In the genomic region with DNA sequence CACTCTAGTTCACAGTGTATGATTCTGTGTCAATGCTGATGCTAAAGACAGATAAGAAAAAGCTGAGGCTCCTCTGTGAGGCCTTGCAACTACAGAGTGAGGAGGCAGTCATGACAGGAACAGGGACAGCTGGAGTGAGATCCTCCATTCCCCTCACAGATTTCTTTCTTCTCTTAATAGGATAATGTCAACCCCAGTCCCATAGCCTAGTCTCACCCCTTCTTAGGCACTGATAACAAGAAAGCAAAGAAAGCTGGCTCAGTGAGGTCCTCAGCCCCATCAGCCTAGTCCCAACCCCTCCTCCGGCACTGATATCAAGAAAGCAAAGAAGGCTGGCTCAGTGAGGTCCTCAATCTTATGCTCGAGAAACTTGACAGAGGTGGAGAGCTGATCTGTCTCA, we compare ENCODE assay signal across 18 cellular contexts. TPM values are rescaled to one million over a fixed set of nuclear protein-coding genes. Genes with fewer than 3 reads are reported as not detected.
DNase-seq lines count a peak whose midpoint lies in the region; ATAC-seq and TF ChIP-seq lines count a peak whose summit lies in the region.
"Had no signal": no experiment of that assay in that cellular context is flagged by ENCODE, and none has a peak within 500 bp of the region (broad histone marks: within the 10 kb centered on the region; RNA-seq: fewer than 3 reads in every experiment).

No MANE protein-coding gene starts in this region.

- peak; percentile 37 for ATAC-seq in GM18868 (IDR thresholded peaks at IDR 0.05; ENCODE audit: unreplicated experiment)
- ATAC-seq in left ventricle myocardium superior = no peak
- ATAC-seq in GM21825 (IDR thresholded peaks at IDR 0.05; ENCODE audit: unreplicated experiment) = no peak
- ATAC-seq: A549, Right ventricle myocardium inferior had no signal

- no peak overlapping the region for H3K9ac ChIP-seq in endodermal cell (ENCODE audit: extremely low read depth, low read length, poor library complexity, severe bottlenecking)
- H3K9ac ChIP-seq in neural progenitor cell = no peak overlapping the region
- H3K9ac ChIP-seq: BLaER1 treated with 17β-estradiol and CSF1 and Interleukin-3, amounts not matched to agents 10 nM and 100 nM had no signal

- H2AFZ ChIP-seq in neural progenitor cell (replicated peaks) = peak overlapping the region; percentile 58

- H3K27ac Mint-ChIP-seq in endodermal cell = peak overlapping the region; percentile 82
- H3K27ac Mint-ChIP-seq in neural progenitor cell = no peak overlapping the region

- peak; percentile 46 for DNase-seq in Jurkat, Clone E6-1 (ENCODE audit: low read depth, low spot score)
- DNase-seq in endodermal cell (peak; percentile 65), neural progenitor cell (ENCODE audit: low spot score) (peak; percentile 7), left ventricle myocardium superior (no peak), SHP77 treated with DMSO at 0.1 percent for 48 hours (lab: John Stamatoyannopoulos, UW) (no peak)
- DNase-seq in activated CD8-positive, alpha-beta memory T cell treated with anti-CD3 and anti-CD28 coated beads, Interleukin-2, amount 50 U/mL, for 4 hours = no peak
- DNase-seq: DND-41, Karpas-422, NCI-H1105 treated with DMSO at 0.1 percent for 48 hours, NCI-H2029, NCI-H2171, NCI-H774, Peyer's patch had no signal

- H3K36me3 ChIP-seq in endodermal cell (ENCODE audit: control insufficient read depth, insufficient read depth, low read length) (no peaks in the 10 kb centered on the region), neural progenitor cell (no peaks in the 10 kb centered on the region)
- H3K36me3 ChIP-seq: BLaER1 treated with 17β-estradiol and CSF1 and Interleukin-3, amounts not matched to agents 10 nM and 100 nM; Peyer's patch had no signal

- H3K36me3 Mint-ChIP-seq in endodermal cell (ENCODE audit: low read depth) (no peaks in the 10 kb centered on the region), neural progenitor cell (no peaks in the 10 kb centered on the region)

- H3K27me3 Mint-ChIP-seq in endodermal cell (ENCODE audit: insufficient read depth) (no peaks in the 10 kb centered on the region), neural progenitor cell (ENCODE audit: insufficient read depth, low read depth) (peaks cover 2% of the 10 kb centered on the region)

- H3K9me3 ChIP-seq in endodermal cell (ENCODE audit: control insufficient read depth, low read length) (no peaks in the 10 kb centered on the region), neural progenitor cell (ENCODE audit: low read depth) (no peaks in the 10 kb centered on the region)
- H3K9me3 ChIP-seq: A549; BLaER1 treated with 17β-estradiol and CSF1 and Interleukin-3, amounts not matched to agents 10 nM and 100 nM; Peyer's patch had no signal

- H3K4me1 Mint-ChIP-seq in endodermal cell = peaks cover 36% of the 10 kb centered on the region
- H3K4me1 Mint-ChIP-seq in neural progenitor cell = peaks cover 10% of the 10 kb centered on the region

- intact Hi-C loops in left ventricle myocardium superior (cut with micrococcal nuclease) = no loop called here

- H3K9me3 Mint-ChIP-seq in endodermal cell = no peaks in the 10 kb centered on the region
- H3K9me3 Mint-ChIP-seq in neural progenitor cell = no peaks in the 10 kb centered on the region

- no peaks in the 10 kb centered on the region for H4K20me1 ChIP-seq in neural progenitor cell (ENCODE audit: low read depth)
- H4K20me1 ChIP-seq: BLaER1 treated with 17β-estradiol and CSF1 and Interleukin-3, amounts not matched to agents 10 nM and 100 nM had no signal

- H3K79me2 ChIP-seq in neural progenitor cell (ENCODE audit: low read depth) = peaks cover 32% of the 10 kb centered on the region

- H3K4me3 Mint-ChIP-seq in endodermal cell (no peak overlapping the region), neural progenitor cell (no peak overlapping the region)

- H3K4me1 ChIP-seq in endodermal cell (ENCODE audit: control insufficient read depth, insufficient read depth, low read length) (peaks cover 15% of the 10 kb centered on the region), neural progenitor cell (peaks cover 22% of the 10 kb centered on the region)
- H3K4me1 ChIP-seq: Peyer's patch had no signal

- H3K27ac ChIP-seq in endodermal cell (ENCODE audit: low read depth, low read length) (no peak overlapping the region), neural progenitor cell (no peak overlapping the region)
- H3K27ac ChIP-seq: A549; BLaER1 treated with 17β-estradiol and CSF1 and Interleukin-3, amounts not matched to agents 10 nM and 100 nM; Peyer's patch had no signal

- H3K27me3 ChIP-seq in endodermal cell (ENCODE audit: control insufficient read depth, insufficient read depth, low read length, poor library complexity, severe bottlenecking) (no peaks in the 10 kb centered on the region), neural progenitor cell (no peaks in the 10 kb centered on the region)
- H3K27me3 ChIP-seq: BLaER1 treated with 17β-estradiol and CSF1 and Interleukin-3, amounts not matched to agents 10 nM and 100 nM; Peyer's patch had no signal

- H3K4me3 ChIP-seq in Jurkat, Clone E6-1 (ENCODE audit: low read length) = no peak overlapping the region
- peak overlapping the region; percentile 7 for H3K4me3 ChIP-seq in endodermal cell (ENCODE audit: low read length)
- H3K4me3 ChIP-seq in neural progenitor cell = no peak overlapping the region
- H3K4me3 ChIP-seq: A549; BLaER1 treated with 17β-estradiol and CSF1 and Interleukin-3, amounts not matched to agents 10 nM and 100 nM; Peyer's patch had no signal

- no peaks in the 10 kb centered on the region for H3F3A ChIP-seq in neural progenitor cell (ENCODE audit: low read depth)

- no peak overlapping the region for H3K4me2 ChIP-seq in neural progenitor cell
- H3K4me2 ChIP-seq: A549; BLaER1 treated with 17β-estradiol and CSF1 and Interleukin-3, amounts not matched to agents 10 nM and 100 nM had no signal

- 75 to 83% methylated on average over 1 to 2 of the region's 2 CpGs for WGBS in endodermal cell (ENCODE audit: insufficient coverage in 1 of 2, insufficient read length in 1 of 2), 2 experiments

- TF ChIP-seq CTCF in endodermal cell (conservative IDR thresholded peaks at IDR 0.05) (no peak), neural progenitor cell (IDR thresholded peaks at IDR 0.05) (no peak)

RNA-seq across cellular contexts. Expression of a gene that starts 2.1 kb away (rescaled TPM):
- polyA plus RNA-seq in Jurkat, Clone E6-1 (2012; ENCODE audit: insufficient read depth, insufficient read length) = 1.5 TPM
- total RNA-seq in endodermal cell = under 1 TPM; 0.11 to 0.42 TPM
- 6.3 TPM for polyA plus RNA-seq in endodermal cell (2013, experiment 1 of 2)
- polyA plus RNA-seq in endodermal cell (2013, experiment 2 of 2) = 6.1 TPM
- 5.6 and 7.8 TPM in 2 replicates for total RNA-seq in neural progenitor cell (ENCODE audit: low replicate concordance)
- total RNA-seq in left ventricle myocardium superior = 0.79 TPM
- total RNA-seq: Peyer's patch had no signal

Comparison
In these comparisons a context has a peak if more than half of its experiments do, and no peak if none do; other contexts are left out.
1. DNase-seq: peak in Jurkat, Clone E6-1 (single experiment), endodermal cell (single experiment) and neural progenitor cell (single experiment); none in left ventricle myocardium superior (single experiment), SHP77 treated with DMSO at 0.1 percent for 48 hours (single experiment) and activated CD8-positive, alpha-beta memory T cell treated with anti-CD3 and anti-CD28 coated beads, Interleukin-2, amount 50 U/mL, for 4 hours (single experiment).